1 cellular context compared by ENCODE assay signal in genomic region chr12:88306471-88307069, GRCh38.
TF ChIP-seq lines count a peak whose summit lies in the region.

No MANE protein-coding gene starts in this region.

TF ChIP-seq in IMR-90, 13 proteins besides CTCF, POLR2A, EP300 and RAD21:
- TF ChIP-seq CHD1 (IDR thresholded peaks at IDR 0.05; ENCODE audit: low read depth, low read length): no peak
- TF ChIP-seq FOS (IDR thresholded peaks at IDR 0.05; ENCODE audit: low read depth, low read length): no peak
- no peak for TF ChIP-seq BHLHE40 (IDR thresholded peaks at IDR 0.05; ENCODE audit: low read depth, low read length)
- TF ChIP-seq MAZ (IDR thresholded peaks at IDR 0.05; ENCODE audit: borderline replicate concordance, low read depth, low read length): no peak
- no peak for TF ChIP-seq RCOR1 (IDR thresholded peaks at IDR 0.05; ENCODE audit: insufficient replicate concordance, low read length)
- TF ChIP-seq MXI1 (IDR thresholded peaks at IDR 0.05; ENCODE audit: borderline replicate concordance, low read depth, low read length): no peak
- TF ChIP-seq NFE2L2 (IDR thresholded peaks at IDR 0.05; ENCODE audit: low read depth, low read length): no peak
- TF ChIP-seq MAFK (IDR thresholded peaks at IDR 0.05; ENCODE audit: low read depth, low read length): no peak
- TF ChIP-seq USF2 (IDR thresholded peaks at IDR 0.05; ENCODE audit: low read depth, low read length): no peak
- TF ChIP-seq SMC3 (IDR thresholded peaks at IDR 0.05; ENCODE audit: low read depth, low read length): no peak
- TF ChIP-seq, protein P1, sequence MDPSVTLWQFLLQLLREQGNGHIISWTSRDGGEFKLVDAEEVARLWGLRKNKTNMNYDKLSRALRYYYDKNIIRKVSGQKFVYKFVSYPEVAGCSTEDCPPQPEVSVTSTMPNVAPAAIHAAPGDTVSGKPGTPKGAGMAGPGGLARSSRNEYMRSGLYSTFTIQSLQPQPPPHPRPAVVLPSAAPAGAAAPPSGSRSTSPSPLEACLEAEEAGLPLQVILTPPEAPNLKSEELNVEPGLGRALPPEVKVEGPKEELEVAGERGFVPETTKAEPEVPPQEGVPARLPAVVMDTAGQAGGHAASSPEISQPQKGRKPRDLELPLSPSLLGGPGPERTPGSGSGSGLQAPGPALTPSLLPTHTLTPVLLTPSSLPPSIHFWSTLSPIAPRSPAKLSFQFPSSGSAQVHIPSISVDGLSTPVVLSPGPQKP (IDR thresholded peaks at IDR 0.05; ENCODE audit: borderline replicate concordance, low read depth, low read length): no peak
- TF ChIP-seq RFX5 (IDR thresholded peaks at IDR 0.05; ENCODE audit: low read depth, low read length): no peak
- TF ChIP-seq CEBPB (IDR thresholded peaks at IDR 0.05; ENCODE audit: low read depth, low read length): no peak
